1 cellular context compared by ENCODE assay signal in the genomic region with DNA sequence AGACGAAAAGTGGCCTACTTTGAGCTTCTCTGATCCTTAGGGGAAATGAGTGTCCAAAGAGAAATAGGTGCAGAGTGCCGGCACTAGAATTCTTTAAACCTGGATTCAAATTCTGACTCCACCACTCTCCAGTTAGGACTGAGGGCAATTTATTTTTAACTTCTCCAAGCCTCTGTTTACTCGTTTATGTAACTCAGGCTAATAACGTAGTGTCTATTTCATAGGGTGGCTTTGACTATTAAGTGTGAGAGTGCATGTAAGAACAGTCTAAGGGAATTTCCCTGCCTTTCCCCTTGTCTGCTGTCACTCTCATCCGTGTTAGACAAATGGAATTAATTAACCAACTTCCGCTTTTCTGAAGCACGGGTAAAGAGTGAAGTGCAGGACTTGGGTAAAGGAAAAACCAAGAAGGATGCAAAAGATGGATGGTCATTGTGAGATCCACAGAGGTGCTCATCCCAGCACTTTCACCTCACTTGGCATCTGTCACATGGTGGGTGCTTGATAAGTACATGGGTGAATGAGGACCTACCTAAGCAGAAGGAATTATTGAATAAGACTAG.
TF ChIP-seq lines count a peak whose summit lies in the region.

No MANE protein-coding gene starts in this region.

TF ChIP-seq in endothelial cell of umbilical vein, 7 proteins besides CTCF, POLR2A, EP300 and RAD21:
- TF ChIP-seq JUN (IDR thresholded peaks at IDR 0.05; ENCODE audit: borderline replicate concordance, insufficient read depth, insufficient read length, low read depth) (no peak), GATA2 (IDR thresholded peaks at IDR 0.05; ENCODE audit: insufficient read depth, insufficient read length, low read depth, low read length) (no peak), MYC (IDR thresholded peaks at IDR 0.05; ENCODE audit: low read depth, low read length) (no peak), POLR2AphosphoS5 (IDR thresholded peaks at IDR 0.05; ENCODE audit: insufficient read depth, low read depth, low read length) (peak; percentile 8), FOS (IDR thresholded peaks at IDR 0.05; ENCODE audit: borderline replicate concordance, insufficient read depth, low read length) (no peak), EZH2 (IDR thresholded peaks at IDR 0.05; ENCODE audit: borderline replicate concordance, low read depth, low read length, severe bottlenecking) (no peak)
- TF ChIP-seq, protein P1, sequence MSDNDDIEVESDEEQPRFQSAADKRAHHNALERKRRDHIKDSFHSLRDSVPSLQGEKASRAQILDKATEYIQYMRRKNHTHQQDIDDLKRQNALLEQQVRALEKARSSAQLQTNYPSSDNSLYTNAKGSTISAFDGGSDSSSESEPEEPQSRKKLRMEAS (IDR thresholded peaks at IDR 0.05; ENCODE audit: insufficient read depth, insufficient read length) = no peak
